12 cellular contexts compared by ENCODE assay signal in genomic region chr6:30554404-30554803, GRCh38. TPM values are rescaled to one million over a fixed set of nuclear protein-coding genes. Genes with fewer than 3 reads are reported as not detected.
DNase-seq lines count a peak whose midpoint lies in the region; ATAC-seq and TF ChIP-seq lines count a peak whose summit lies in the region.
"Had no signal": no experiment of that assay in that cellular context is flagged by ENCODE, and none has a peak within 500 bp of the region (broad histone marks: within the 10 kb centered on the region; RNA-seq: fewer than 3 reads in every experiment).

No MANE protein-coding gene starts in this region.

- H3K79me2 ChIP-seq in hepatocyte, result peaks cover 39% of the 10 kb centered on the region

- no peak for TF ChIP-seq POLR2A in upper lobe of left lung (IDR thresholded peaks at IDR 0.05)

- H3K4me1 Mint-ChIP-seq in activated naive CD4-positive, alpha-beta T cell treated with anti-CD3 and anti-CD28 coated beads for 36 hours (ENCODE audit: low read depth), result peaks cover 32% of the 10 kb centered on the region
- H3K4me1 Mint-ChIP-seq in activated T-helper 1 cell treated with anti-CD3 and anti-CD28 coated beads, Interleukin-12 subunit alpha, Interleukin-12 subunit beta, Interleukin-2, Interleukin-4 antibody, amounts not matched to agents 30 ng/mL and 10 ng/mL and 1 ng/mL, durations not matched to agents 14 hours and 24 hours and 36 hours (ENCODE audit: low read depth), result peaks cover 31% of the 10 kb centered on the region
- peaks cover 36% of the 10 kb centered on the region for H3K4me1 Mint-ChIP-seq in stimulated activated memory B cell treated with anti-CD40 and anti-IgM and Interleukin-4, amounts not matched to agents 10 μg/mL and 1 μg/mL and 100 μg/mL, for 72 hours

- intact Hi-C loops in activated naive CD4-positive, alpha-beta T cell treated with anti-CD3 and anti-CD28 coated beads for 36 hours (cut with micrococcal nuclease), result loop anchor here (10.0 kb wide), 1 partner anchor 490 kb away; the partner anchor contains the start of genes POLR1H and PPP1R11
- intact Hi-C loops in activated T-helper 1 cell treated with anti-CD3 and anti-CD28 coated beads, Interleukin-12 subunit alpha, Interleukin-12 subunit beta, Interleukin-2, Interleukin-4 antibody, amounts not matched to agents 30 ng/mL and 10 ng/mL and 1 ng/mL, durations not matched to agents 14 hours and 24 hours and 36 hours (cut with micrococcal nuclease), result no loop called here

- H3K27me3 Mint-ChIP-seq in activated naive CD4-positive, alpha-beta T cell treated with anti-CD3 and anti-CD28 coated beads for 36 hours (ENCODE audit: low read depth), result no peaks in the 10 kb centered on the region
- no peaks in the 10 kb centered on the region for H3K27me3 Mint-ChIP-seq in activated T-helper 1 cell treated with anti-CD3 and anti-CD28 coated beads, Interleukin-12 subunit alpha, Interleukin-12 subunit beta, Interleukin-2, Interleukin-4 antibody, amounts not matched to agents 30 ng/mL and 10 ng/mL and 1 ng/mL, durations not matched to agents 14 hours and 24 hours and 36 hours (ENCODE audit: insufficient read depth)
- H3K27me3 Mint-ChIP-seq in stimulated activated memory B cell treated with anti-CD40 and anti-IgM and Interleukin-4, amounts not matched to agents 10 μg/mL and 1 μg/mL and 100 μg/mL, for 72 hours, result no peaks in the 10 kb centered on the region

- ATAC-seq in stimulated activated memory B cell treated with anti-CD40 and anti-IgM and Interleukin-4, amounts not matched to agents 10 μg/mL and 1 μg/mL and 100 μg/mL, for 72 hours, result no peak
- ATAC-seq in upper lobe of left lung (ENCODE audit: low FRiP score in 2 of 2) (no peak), HG03432 (IDR thresholded peaks at IDR 0.05; ENCODE audit: unreplicated experiment) (no peak), HG02973 (IDR thresholded peaks at IDR 0.05; ENCODE audit: unreplicated experiment) (no peak)

- peaks cover 46% of the 10 kb centered on the region for H3K36me3 Mint-ChIP-seq in activated naive CD4-positive, alpha-beta T cell treated with anti-CD3 and anti-CD28 coated beads for 36 hours (ENCODE audit: low read depth)
- peaks cover 53% of the 10 kb centered on the region for H3K36me3 Mint-ChIP-seq in activated T-helper 1 cell treated with anti-CD3 and anti-CD28 coated beads, Interleukin-12 subunit alpha, Interleukin-12 subunit beta, Interleukin-2, Interleukin-4 antibody, amounts not matched to agents 30 ng/mL and 10 ng/mL and 1 ng/mL, durations not matched to agents 14 hours and 24 hours and 36 hours (ENCODE audit: low read depth)
- H3K36me3 Mint-ChIP-seq in stimulated activated memory B cell treated with anti-CD40 and anti-IgM and Interleukin-4, amounts not matched to agents 10 μg/mL and 1 μg/mL and 100 μg/mL, for 72 hours, result peaks cover 53% of the 10 kb centered on the region

- no peaks in the 10 kb centered on the region for H3K9me2 ChIP-seq in hepatocyte (replicated peaks; ENCODE audit: insufficient read depth)

- H3K27ac Mint-ChIP-seq in activated naive CD4-positive, alpha-beta T cell treated with anti-CD3 and anti-CD28 coated beads for 36 hours, result peak overlapping the region; percentile 6
- H3K27ac Mint-ChIP-seq in activated T-helper 1 cell treated with anti-CD3 and anti-CD28 coated beads, Interleukin-12 subunit alpha, Interleukin-12 subunit beta, Interleukin-2, Interleukin-4 antibody, amounts not matched to agents 30 ng/mL and 10 ng/mL and 1 ng/mL, durations not matched to agents 14 hours and 24 hours and 36 hours, result no peak overlapping the region
- H3K27ac Mint-ChIP-seq in stimulated activated memory B cell treated with anti-CD40 and anti-IgM and Interleukin-4, amounts not matched to agents 10 μg/mL and 1 μg/mL and 100 μg/mL, for 72 hours, result peak overlapping the region; percentile 97

- peak overlapping the region; percentile 92 for H3K4me2 ChIP-seq in hepatocyte

- no peaks in the 10 kb centered on the region for H3K27me3 ChIP-seq in hepatocyte
- H3K27me3 ChIP-seq in upper lobe of left lung, result no peaks in the 10 kb centered on the region
- H3K27me3 ChIP-seq: BE2C, SJCRH30 had no signal

- TF ChIP-seq CTCF in hepatocyte (IDR thresholded peaks at IDR 0.05; ENCODE audit: poor library complexity) (no peak), upper lobe of left lung (IDR thresholded peaks at IDR 0.05) (no peak)

- H3K4me3 Mint-ChIP-seq in activated naive CD4-positive, alpha-beta T cell treated with anti-CD3 and anti-CD28 coated beads for 36 hours, result peak overlapping the region; percentile 42
- peak overlapping the region; percentile 96 for H3K4me3 Mint-ChIP-seq in activated T-helper 1 cell treated with anti-CD3 and anti-CD28 coated beads, Interleukin-12 subunit alpha, Interleukin-12 subunit beta, Interleukin-2, Interleukin-4 antibody, amounts not matched to agents 30 ng/mL and 10 ng/mL and 1 ng/mL, durations not matched to agents 14 hours and 24 hours and 36 hours
- no peak overlapping the region for H3K4me3 Mint-ChIP-seq in stimulated activated memory B cell treated with anti-CD40 and anti-IgM and Interleukin-4, amounts not matched to agents 10 μg/mL and 1 μg/mL and 100 μg/mL, for 72 hours

- no peak for DNase-seq in activated naive CD4-positive, alpha-beta T cell treated with anti-CD3 and anti-CD28 coated beads for 36 hours
- DNase-seq in activated naive CD4-positive, alpha-beta T cell treated with anti-CD3 and anti-CD28 coated beads, Interleukin-2, amount 50 U/mL, for 16 hours, result no peak
- no peak for DNase-seq in activated T-helper 1 cell treated with anti-CD3 and anti-CD28 coated beads, Interleukin-12 subunit alpha, Interleukin-12 subunit beta, Interleukin-2, Interleukin-4 antibody, amounts not matched to agents 30 ng/mL and 10 ng/mL and 1 ng/mL, durations not matched to agents 14 hours and 24 hours and 36 hours (ENCODE audit: low spot score)
- DNase-seq in hepatocyte (ENCODE audit: low spot score) (no peak), upper lobe of left lung (no peak)
- DNase-seq: BE2C, glutamatergic neuron, KBM-7, SJCRH30 had no signal

- 96% methylated on average over 4 of the region's 4 CpGs for WGBS in hepatocyte (ENCODE audit: low lambda C conversion rate, missing lambda C conversion rate)
- WGBS in upper lobe of left lung, 2 donors, result 91 to 93% methylated on average over 4 of the region's 4 CpGs

- no peak overlapping the region for H2AFZ ChIP-seq in hepatocyte

- no peaks in the 10 kb centered on the region for H3K9me3 Mint-ChIP-seq in activated naive CD4-positive, alpha-beta T cell treated with anti-CD3 and anti-CD28 coated beads for 36 hours
- H3K9me3 Mint-ChIP-seq in activated T-helper 1 cell treated with anti-CD3 and anti-CD28 coated beads, Interleukin-12 subunit alpha, Interleukin-12 subunit beta, Interleukin-2, Interleukin-4 antibody, amounts not matched to agents 30 ng/mL and 10 ng/mL and 1 ng/mL, durations not matched to agents 14 hours and 24 hours and 36 hours, result no peaks in the 10 kb centered on the region
- no peaks in the 10 kb centered on the region for H3K9me3 Mint-ChIP-seq in stimulated activated memory B cell treated with anti-CD40 and anti-IgM and Interleukin-4, amounts not matched to agents 10 μg/mL and 1 μg/mL and 100 μg/mL, for 72 hours

- TF ChIP-seq EP300 in upper lobe of left lung (IDR thresholded peaks at IDR 0.05), result no peak

- CTCF ChIA-PET in activated naive CD4-positive, alpha-beta T cell treated with anti-CD3 and anti-CD28 coated beads for 36 hours (lab: Charles Lee), result interaction anchor here (0.9 to 6.3 kb wide), 3 partner anchors 12 to 101 kb away, joined by 3 to 70 read pairs (median 36); no protein-coding TSS in a partner anchor

- peaks cover 13% of the 10 kb centered on the region for H3K4me1 ChIP-seq in hepatocyte (ENCODE audit: insufficient read depth)
- H3K4me1 ChIP-seq in upper lobe of left lung, result peaks cover 17 to 25% (median 22%) of the 10 kb centered on the region in 4 donors
- H3K4me1 ChIP-seq: BE2C, SJCRH30 had no signal

- H4K20me1 ChIP-seq in hepatocyte (ENCODE audit: insufficient read depth, poor library complexity, severe bottlenecking), result peaks cover 15% of the 10 kb centered on the region

- H3K9me3 ChIP-seq in hepatocyte (ENCODE audit: low read depth) (no peaks in the 10 kb centered on the region), upper lobe of left lung (no peaks in the 10 kb centered on the region)
- H3K9me3 ChIP-seq: BE2C, SJCRH30 had no signal

- H3K36me3 ChIP-seq in hepatocyte (replicated peaks; ENCODE audit: insufficient read depth, low read depth) (no peaks in the 10 kb centered on the region), upper lobe of left lung (peaks cover 0 to 52% (median 39%) of the 10 kb centered on the region in 4 donors)

- H3K27ac ChIP-seq in hepatocyte, result no peak overlapping the region
- peak overlapping the region in 2 of 4 donors; percentile 98 to 99 for H3K27ac ChIP-seq in upper lobe of left lung
- H3K27ac ChIP-seq: SJCRH30 had no signal

- no peak overlapping the region for H3K4me3 ChIP-seq in hepatocyte
- no peak overlapping the region for H3K4me3 ChIP-seq in upper lobe of left lung

RNA-seq across cellular contexts. Expression of gene GNL1, which starts 1.9 kb away (rescaled TPM):
- total RNA-seq in activated naive CD4-positive, alpha-beta T cell treated with anti-CD3 and anti-CD28 coated beads for 36 hours, result 10 to 100 TPM; 78.2 to 82.1 TPM
- total RNA-seq in activated T-helper 1 cell treated with anti-CD3 and anti-CD28 coated beads, Interleukin-12 subunit alpha, Interleukin-12 subunit beta, Interleukin-2, Interleukin-4 antibody, amounts not matched to agents 30 ng/mL and 10 ng/mL and 1 ng/mL, durations not matched to agents 14 hours and 24 hours and 36 hours, result 86.3 and 92.4 TPM in 2 replicates
- total RNA-seq in hepatocyte (29.5 and 33.2 TPM in 2 replicates), upper lobe of left lung (10 to 100 TPM; 30.4 to 60.6 (median 51.2) TPM)
- polyA plus RNA-seq in hepatocyte, result 81.1 and 101 TPM in 2 replicates

RNA-seq across cellular contexts. Expression of gene PRR3, which starts 2.7 kb away (rescaled TPM):
- total RNA-seq in activated naive CD4-positive, alpha-beta T cell treated with anti-CD3 and anti-CD28 coated beads for 36 hours, result 10 to 100 TPM; 21.7 to 22.0 TPM
- total RNA-seq in activated T-helper 1 cell treated with anti-CD3 and anti-CD28 coated beads, Interleukin-12 subunit alpha, Interleukin-12 subunit beta, Interleukin-2, Interleukin-4 antibody, amounts not matched to agents 30 ng/mL and 10 ng/mL and 1 ng/mL, durations not matched to agents 14 hours and 24 hours and 36 hours, result 41.6 and 42.1 TPM in 2 replicates
- 10.1 and 10.8 TPM in 2 replicates for total RNA-seq in hepatocyte
- polyA plus RNA-seq in hepatocyte, result 7.8 and 9.3 TPM in 2 replicates
- total RNA-seq in upper lobe of left lung, result 10 to 100 TPM in 1 of 6 donors, 1 to 10 TPM in 5; 6.0 to 13.6 (median 7.0) TPM

RNA-seq across cellular contexts. Expression of gene ABCF1, which starts 16.8 kb away (rescaled TPM):
- 10 to 100 TPM; 79.5 to 82.7 TPM for total RNA-seq in activated naive CD4-positive, alpha-beta T cell treated with anti-CD3 and anti-CD28 coated beads for 36 hours
- 115 and 120 TPM in 2 replicates for total RNA-seq in activated T-helper 1 cell treated with anti-CD3 and anti-CD28 coated beads, Interleukin-12 subunit alpha, Interleukin-12 subunit beta, Interleukin-2, Interleukin-4 antibody, amounts not matched to agents 30 ng/mL and 10 ng/mL and 1 ng/mL, durations not matched to agents 14 hours and 24 hours and 36 hours
- 36.5 and 44.1 TPM in 2 replicates for total RNA-seq in hepatocyte
- polyA plus RNA-seq in hepatocyte, result 62.0 and 71.3 TPM in 2 replicates
- total RNA-seq in upper lobe of left lung, result 10 to 100 TPM; 41.2 to 57.6 (median 52.9) TPM
